In genomic region chr15:25790003-25790660, GRCh38 we compare ENCODE assay signal across 9 cellular contexts.
DNase-seq lines count a peak whose midpoint lies in the region; ATAC-seq, FAIRE-seq and TF ChIP-seq lines count a peak whose summit lies in the region.
"Had no signal": no experiment of that assay in that cellular context is flagged by ENCODE, and none has a peak within 500 bp of the region (broad histone marks: within the 10 kb centered on the region; RNA-seq: fewer than 3 reads in every experiment).

No MANE protein-coding gene starts in this region.

- 78% methylated on average over 7 of the region's 7 CpGs for WGBS in HUES64

- DNase-seq in activated naive CD4-positive, alpha-beta T cell treated with anti-CD3 and anti-CD28 coated beads, Interleukin-2, amount 10 ng/mL, durations not matched to agents 7 days and 5 days, result peak; percentile 28
- peak; percentile 64 for DNase-seq in kidney
- DNase-seq in stimulated activated CD8-positive, alpha-beta memory T cell treated with anti-CD3 and anti-CD28 coated beads, Interleukin-4, amount 100 ng/mL, for 48 hours, result peak; percentile 61
- no peak for DNase-seq in D341Med (ENCODE audit: low spot score)
- no peak for DNase-seq in SIG-M5 (lab: John Stamatoyannopoulos, UW)
- DNase-seq in DMS114 treated with DMSO at 0.1 percent for 48 hours (lab: John Stamatoyannopoulos, UW; ENCODE audit: unreplicated experiment), result no peak

- peak overlapping the region; percentile 40; the same call in 1 of the 2 replicates for H3K27ac ChIP-seq in HUES64 (ENCODE audit: low read depth, low read length)
- H3K27ac ChIP-seq in kidney (ENCODE audit: low read depth in 2 of 2, low read length in 2 of 2), result no peak overlapping the region
- H3K27ac ChIP-seq: KMS-11 had no signal

- H3K4me1 ChIP-seq in HUES64 (ENCODE audit: insufficient read depth, low read length) (peaks cover 14% of the 10 kb centered on the region), kidney (ENCODE audit: control insufficient read depth in 1 of 2, insufficient read depth in 1 of 2, low read depth in 1 of 2, low read length in 2 of 2) (no peaks in the 10 kb centered on the region)

- H3K9me3 Mint-ChIP-seq in activated naive CD4-positive, alpha-beta T cell treated with anti-CD3 and anti-CD28 coated beads, Interleukin-2, amount 10 ng/mL, durations not matched to agents 7 days and 5 days, result no peaks in the 10 kb centered on the region

- H3K4me3 ChIP-seq in HUES64 (ENCODE audit: low read length) (no peak overlapping the region), kidney (ENCODE audit: low read length in 2 of 2) (no peak overlapping the region)

- H3K4me1 Mint-ChIP-seq in activated naive CD4-positive, alpha-beta T cell treated with anti-CD3 and anti-CD28 coated beads, Interleukin-2, amount 10 ng/mL, durations not matched to agents 7 days and 5 days, result peaks cover 46% of the 10 kb centered on the region

- ATAC-seq in HG03139 (IDR thresholded peaks at IDR 0.05; ENCODE audit: unreplicated experiment), result no peak

- intact Hi-C loops in kidney (cut with DNase I), result no loop called here

- no peak overlapping the region for H3K4me3 Mint-ChIP-seq in activated naive CD4-positive, alpha-beta T cell treated with anti-CD3 and anti-CD28 coated beads, Interleukin-2, amount 10 ng/mL, durations not matched to agents 7 days and 5 days

- H3K27ac Mint-ChIP-seq in activated naive CD4-positive, alpha-beta T cell treated with anti-CD3 and anti-CD28 coated beads, Interleukin-2, amount 10 ng/mL, durations not matched to agents 7 days and 5 days, result no peak overlapping the region

- FAIRE-seq in kidney (lab: Jason Lieb, UNC), result no peak

- H3K9me3 ChIP-seq in HUES64 (ENCODE audit: insufficient read depth, low read depth, low read length) (no peaks in the 10 kb centered on the region), kidney (ENCODE audit: control insufficient read depth in 1 of 2, low read length in 2 of 2) (no peaks in the 10 kb centered on the region)

- H3K36me3 Mint-ChIP-seq in activated naive CD4-positive, alpha-beta T cell treated with anti-CD3 and anti-CD28 coated beads, Interleukin-2, amount 10 ng/mL, durations not matched to agents 7 days and 5 days, result peaks cover 1% of the 10 kb centered on the region

- CTCF ChIA-PET in activated naive CD4-positive, alpha-beta T cell treated with anti-CD3 and anti-CD28 coated beads, Interleukin-2, amount 10 ng/mL, durations not matched to agents 7 days and 5 days (lab: Charles Lee), result interaction anchor here (0.7 kb wide), 1 partner anchor 26 kb away, joined by 3 read pairs; no protein-coding TSS in a partner anchor

- no peaks in the 10 kb centered on the region for H3K36me3 ChIP-seq in HUES64 (ENCODE audit: insufficient read depth, low read length)
- no peaks in the 10 kb centered on the region for H3K36me3 ChIP-seq in kidney (ENCODE audit: control insufficient read depth in 1 of 2, insufficient read depth in 2 of 2, low read length in 2 of 2)

- no peaks in the 10 kb centered on the region for H3K27me3 Mint-ChIP-seq in activated naive CD4-positive, alpha-beta T cell treated with anti-CD3 and anti-CD28 coated beads, Interleukin-2, amount 10 ng/mL, durations not matched to agents 7 days and 5 days

- no peak for TF ChIP-seq CTCF in kidney (IDR thresholded peaks at IDR 0.05; ENCODE audit: borderline replicate concordance, extremely low read depth, insufficient read depth)

- H3K9ac ChIP-seq in HUES64 (ENCODE audit: low read depth, low read length) (no peak overlapping the region), kidney (ENCODE audit: low read length in 2 of 2) (no peak overlapping the region)
- H3K9ac ChIP-seq: KMS-11 had no signal

- no peaks in the 10 kb centered on the region for H3K27me3 ChIP-seq in HUES64 (ENCODE audit: insufficient read depth, low read length)

Comparison
In these comparisons a context has a peak if more than half of its experiments do, and no peak if none do; other contexts are left out.
1. DNase-seq: peak in activated naive CD4-positive, alpha-beta T cell treated with anti-CD3 and anti-CD28 coated beads, Interleukin-2, amount 10 ng/mL, durations not matched to agents 7 days and 5 days (single experiment), kidney (single experiment) and stimulated activated CD8-positive, alpha-beta memory T cell treated with anti-CD3 and anti-CD28 coated beads, Interleukin-4, amount 100 ng/mL, for 48 hours (single experiment); none in D341Med (single experiment), SIG-M5 (single experiment) and DMS114 treated with DMSO at 0.1 percent for 48 hours (single experiment).